Comparison of ENCODE assay signal across 12 cellular contexts in the genomic region with DNA sequence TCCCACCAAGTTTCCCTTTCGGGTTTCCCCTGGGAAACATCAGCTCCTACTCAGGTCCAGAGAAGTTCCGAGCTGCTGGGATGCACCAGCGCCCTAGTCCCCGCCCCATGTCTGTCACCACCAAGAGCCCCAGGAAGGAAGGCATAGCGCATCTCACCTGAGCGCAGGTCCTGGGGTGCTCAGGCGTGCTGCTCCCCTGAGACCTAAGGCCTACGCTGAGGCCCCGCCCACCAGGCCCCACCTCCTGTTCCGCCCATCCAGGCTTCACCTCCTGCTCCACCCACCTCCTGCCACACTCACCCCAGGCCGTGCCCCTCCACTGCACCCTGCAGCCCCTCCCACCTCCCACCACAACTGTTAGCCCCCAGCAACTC. TPM values are rescaled to one million over a fixed set of nuclear protein-coding genes. Genes with fewer than 3 reads are reported as not detected.
DNase-seq lines count a peak whose midpoint lies in the region; ATAC-seq and TF ChIP-seq lines count a peak whose summit lies in the region.
"Had no signal": no experiment of that assay in that cellular context is flagged by ENCODE, and none has a peak within 500 bp of the region (broad histone marks: within the 10 kb centered on the region; RNA-seq: fewer than 3 reads in every experiment).

No MANE protein-coding gene starts in this region.

- H3K27ac Mint-ChIP-seq in activated CD8-positive, alpha-beta T cell treated with anti-CD3 and anti-CD28 coated beads, Interleukin-2, amount 10 ng/mL, durations not matched to agents 7 days and 5 days: no peak overlapping the region
- H3K27ac Mint-ChIP-seq in naive B cell (peak overlapping the region in 1 of 6 donors; percentile 21), HFFc6 (no peak overlapping the region)

- H3K36me3 Mint-ChIP-seq in activated CD8-positive, alpha-beta T cell treated with anti-CD3 and anti-CD28 coated beads, Interleukin-2, amount 10 ng/mL, durations not matched to agents 7 days and 5 days (ENCODE audit: low read depth): no peaks in the 10 kb centered on the region
- H3K36me3 Mint-ChIP-seq in naive B cell (no peaks in the 10 kb centered on the region), HFFc6 (ENCODE audit: low read depth) (no peaks in the 10 kb centered on the region)
- H3K36me3 Mint-ChIP-seq: neural progenitor cell had no signal

- no peak overlapping the region for H3K27ac ChIP-seq in tibial artery
- H3K27ac ChIP-seq: neural progenitor cell had no signal

- H3K9me3 ChIP-seq in tibial artery: no peaks in the 10 kb centered on the region

- CTCF ChIA-PET in activated CD8-positive, alpha-beta T cell treated with anti-CD3 and anti-CD28 coated beads, Interleukin-2, amount 10 ng/mL, durations not matched to agents 7 days and 5 days (lab: Charles Lee): no interaction called here

- H3K36me3 ChIP-seq in tibial artery: no peaks in the 10 kb centered on the region
- H3K36me3 ChIP-seq: neural progenitor cell had no signal

- H3K9me3 Mint-ChIP-seq in activated CD8-positive, alpha-beta T cell treated with anti-CD3 and anti-CD28 coated beads, Interleukin-2, amount 10 ng/mL, durations not matched to agents 7 days and 5 days (ENCODE audit: insufficient read depth): no peaks in the 10 kb centered on the region
- no peaks in the 10 kb centered on the region for H3K9me3 Mint-ChIP-seq in naive B cell
- H3K9me3 Mint-ChIP-seq in HFFc6: no peaks in the 10 kb centered on the region
- H3K9me3 Mint-ChIP-seq: central memory CD8-positive, alpha-beta T cell; neural progenitor cell had no signal

- H3K4me1 Mint-ChIP-seq in activated CD8-positive, alpha-beta T cell treated with anti-CD3 and anti-CD28 coated beads, Interleukin-2, amount 10 ng/mL, durations not matched to agents 7 days and 5 days (ENCODE audit: low read depth): peaks cover 2% of the 10 kb centered on the region
- H3K4me1 Mint-ChIP-seq in naive B cell (peaks cover 5 to 13% (median 10%) of the 10 kb centered on the region in 3 donors), HFFc6 (ENCODE audit: low read depth) (no peaks in the 10 kb centered on the region)
- H3K4me1 Mint-ChIP-seq: central memory CD8-positive, alpha-beta T cell had no signal

- TF ChIP-seq CTCF in HFFc6 (IDR thresholded peaks at IDR 0.05) (no peak), tibial artery (IDR thresholded peaks at IDR 0.05) (no peak)

- POLR2A ChIA-PET in activated CD8-positive, alpha-beta T cell treated with anti-CD3 and anti-CD28 coated beads, Interleukin-2, amount 10 ng/mL, durations not matched to agents 7 days and 5 days (lab: Charles Lee): no interaction called here

- H3K4me3 ChIP-seq in tibial artery: no peak overlapping the region
- H3K4me3 ChIP-seq: neural progenitor cell had no signal

- H3K27me3 ChIP-seq in tibial artery: peaks cover 0 to 59% of the 10 kb centered on the region in 2 donors
- H3K27me3 ChIP-seq: neural progenitor cell had no signal

- H3K27me3 Mint-ChIP-seq in activated CD8-positive, alpha-beta T cell treated with anti-CD3 and anti-CD28 coated beads, Interleukin-2, amount 10 ng/mL, durations not matched to agents 7 days and 5 days (ENCODE audit: low read depth): peaks cover 6% of the 10 kb centered on the region
- H3K27me3 Mint-ChIP-seq in naive B cell (peaks cover 0 to 44% (median 31%) of the 10 kb centered on the region in 3 donors), HFFc6 (ENCODE audit: insufficient read depth) (peaks cover 34% of the 10 kb centered on the region)

- intact Hi-C loops in tibial artery (cut with DNase I; ENCODE audit: low total_unique reads): no loop called here

- DNase-seq in HT-29 (ENCODE audit: low spot score) (peak; percentile 58), naive B cell (no peak), HFFc6 (no peak), tibial artery (no peak)
- DNase-seq in activated CD8-positive, alpha-beta T cell treated with anti-CD3 and anti-CD28 coated beads, Interleukin-2, amount 10 ng/mL, durations not matched to agents 7 days and 5 days: peak; percentile 58
- DNase-seq in central memory CD4-positive, alpha-beta T cell: no peak
- DNase-seq: NCI-H748 treated with DMSO at 0.1 percent for 48 hours had no signal

- ATAC-seq in GM18498 (IDR thresholded peaks at IDR 0.05; ENCODE audit: unreplicated experiment) (peak; percentile 50), naive B cell (ENCODE audit: low read depth in 2 of 2) (peak; percentile 92)
- peak; percentile 75 for ATAC-seq in activated CD8-positive, alpha-beta T cell treated with anti-CD3 and anti-CD28 coated beads, Interleukin-2, amount 10 ng/mL, durations not matched to agents 7 days and 5 days

- H3K4me1 ChIP-seq in tibial artery: no peaks in the 10 kb centered on the region
- H3K4me1 ChIP-seq: neural progenitor cell had no signal

- H3K4me3 Mint-ChIP-seq in activated CD8-positive, alpha-beta T cell treated with anti-CD3 and anti-CD28 coated beads, Interleukin-2, amount 10 ng/mL, durations not matched to agents 7 days and 5 days: no peak overlapping the region
- no peak overlapping the region for H3K4me3 Mint-ChIP-seq in naive B cell
- no peak overlapping the region for H3K4me3 Mint-ChIP-seq in HFFc6
- H3K4me3 Mint-ChIP-seq: central memory CD8-positive, alpha-beta T cell; neural progenitor cell had no signal

RNA-seq across cellular contexts. Expression of gene TFR2, which starts 1.2 kb away (rescaled TPM):
- 1.2 and 1.7 TPM in 2 replicates for total RNA-seq in HT-29 (2014; rRNA removed; shearing (Covaris generic))
- total RNA-seq in activated CD8-positive, alpha-beta T cell treated with anti-CD3 and anti-CD28 coated beads, Interleukin-2, amount 10 ng/mL, durations not matched to agents 7 days and 5 days: 10 to 100 TPM; 13.1 to 14.5 TPM
- polyA plus RNA-seq in naive B cell (ENCODE audit: low read depth in 6 of 6): 1 to 10 TPM in 1 of 6 donors, under 1 TPM in 3, not detected in 2; 0.58 to 1.3 (median 0.65) TPM
- 1 to 10 TPM in 1 of 6 experiments, under 1 TPM in 3, not detected in 2; 0.16 to 1.1 (median 0.27) TPM for total RNA-seq in HFFc6 (2021; fragmentation: NEBNext Ultra II Directional; extraction: Animal tissue kit (Norgen Biotek cat#: 25700))
- total RNA-seq: HT1080 had no signal

RNA-seq across cellular contexts. Expression of gene ACTL6B, which starts 13.7 kb away (rescaled TPM):
- 0.13 TPM in 1 of 2 replicates, not detected in the other for total RNA-seq in HT-29 (2014; rRNA removed; shearing (Covaris generic))
- not detected for total RNA-seq in activated CD8-positive, alpha-beta T cell treated with anti-CD3 and anti-CD28 coated beads, Interleukin-2, amount 10 ng/mL, durations not matched to agents 7 days and 5 days
- polyA plus RNA-seq in naive B cell (ENCODE audit: low read depth in 6 of 6): not detected
- not detected for total RNA-seq in HFFc6 (2021; fragmentation: NEBNext Ultra II Directional; extraction: Animal tissue kit (Norgen Biotek cat#: 25700))
- total RNA-seq: glomerular endothelial cell, HT1080 had no signal

RNA-seq across cellular contexts. Expression of gene MOSPD3, which starts 30.2 kb away (rescaled TPM):
- 16.4 and 18.4 TPM in 2 replicates for total RNA-seq in HT-29 (2014; rRNA removed; shearing (Covaris generic))
- 10 to 100 TPM; 42.1 to 43.5 TPM for total RNA-seq in activated CD8-positive, alpha-beta T cell treated with anti-CD3 and anti-CD28 coated beads, Interleukin-2, amount 10 ng/mL, durations not matched to agents 7 days and 5 days
- 10 to 100 TPM in 5 of 6 donors, 1 to 10 TPM in 1; 7.7 to 18.2 (median 13.1) TPM for polyA plus RNA-seq in naive B cell (ENCODE audit: low read depth in 6 of 6)
- 10 to 100 TPM; 14.6 to 19.0 (median 17.4) TPM for total RNA-seq in HFFc6 (2021; fragmentation: NEBNext Ultra II Directional; extraction: Animal tissue kit (Norgen Biotek cat#: 25700))

RNA-seq across cellular contexts. Expression of gene GNB2, which starts 31.0 kb away (rescaled TPM):
- total RNA-seq in HT-29 (2014; rRNA removed; shearing (Covaris generic)): 272 and 317 TPM in 2 replicates
- total RNA-seq in activated CD8-positive, alpha-beta T cell treated with anti-CD3 and anti-CD28 coated beads, Interleukin-2, amount 10 ng/mL, durations not matched to agents 7 days and 5 days: 100 to 1,000 TPM; 274 to 286 TPM
- polyA plus RNA-seq in naive B cell (ENCODE audit: low read depth in 6 of 6): 10 to 100 TPM; 46.2 to 65.4 (median 56.2) TPM
- total RNA-seq in HFFc6 (2021; fragmentation: NEBNext Ultra II Directional; extraction: Animal tissue kit (Norgen Biotek cat#: 25700)): 100 to 1,000 TPM; 301 to 369 (median 322) TPM

RNA-seq across cellular contexts. Expression of gene PCOLCE, which starts 40.4 kb away (rescaled TPM):
- 4.7 and 5.2 TPM in 2 replicates for total RNA-seq in HT-29 (2014; rRNA removed; shearing (Covaris generic))
- total RNA-seq in activated CD8-positive, alpha-beta T cell treated with anti-CD3 and anti-CD28 coated beads, Interleukin-2, amount 10 ng/mL, durations not matched to agents 7 days and 5 days: 10 to 100 TPM; 17.0 to 17.6 TPM
- polyA plus RNA-seq in naive B cell (ENCODE audit: low read depth in 6 of 6): 1 to 10 TPM in 1 of 6 donors, under 1 TPM in 4, not detected in 1; 0.23 to 1.1 (median 0.86) TPM
- 100 to 1,000 TPM; 291 to 396 (median 388) TPM for total RNA-seq in HFFc6 (2021; fragmentation: NEBNext Ultra II Directional; extraction: Animal tissue kit (Norgen Biotek cat#: 25700))

Comparison
In these comparisons a context has a peak if more than half of its experiments do, and no peak if none do; other contexts are left out.
1. DNase-seq: peak in HT-29 (single experiment) and activated CD8-positive, alpha-beta T cell treated with anti-CD3 and anti-CD28 coated beads, Interleukin-2, amount 10 ng/mL, durations not matched to agents 7 days and 5 days (single experiment); none in naive B cell (single experiment), HFFc6 (single experiment), central memory CD4-positive, alpha-beta T cell (single experiment) and tibial artery (0 of 2).
2. Peak in every context shown above with its lines, with median percentiles within 50 percentile points of each other: ATAC-seq.